In genomic region chr17:2635241-2635640, GRCh38 we compare ENCODE assay signal across 25 cellular contexts. TPM values are rescaled to one million over a fixed set of nuclear protein-coding genes. Genes with fewer than 3 reads are reported as not detected.
DNase-seq lines count a peak whose midpoint lies in the region; ATAC-seq, FAIRE-seq and TF ChIP-seq lines count a peak whose summit lies in the region.
"Had no signal": no experiment of that assay in that cellular context is flagged by ENCODE, and none has a peak within 500 bp of the region (broad histone marks: within the 10 kb centered on the region; RNA-seq: fewer than 3 reads in every experiment).

No MANE protein-coding gene starts in this region.

- intact Hi-C loops in naive thymus-derived CD4-positive, alpha-beta T cell (cut with micrococcal nuclease) = no loop called here

- no peaks in the 10 kb centered on the region for H3K27me3 Mint-ChIP-seq in activated naive CD8-positive, alpha-beta T cell treated with anti-CD3 and anti-CD28 coated beads for 36 hours
- H3K27me3 Mint-ChIP-seq in activated naive CD8-positive, alpha-beta T cell treated with anti-CD3 and anti-CD28 coated beads, Interleukin-2, amount 50 U/mL, for 24 hours = no peaks in the 10 kb centered on the region
- no peaks in the 10 kb centered on the region for H3K27me3 Mint-ChIP-seq in naive thymus-derived CD4-positive, alpha-beta T cell

- H3K9me3 Mint-ChIP-seq in activated naive CD8-positive, alpha-beta T cell treated with anti-CD3 and anti-CD28 coated beads for 36 hours = peaks cover 5% of the 10 kb centered on the region
- H3K9me3 Mint-ChIP-seq in activated naive CD8-positive, alpha-beta T cell treated with anti-CD3 and anti-CD28 coated beads, Interleukin-2, amount 50 U/mL, for 24 hours = no peaks in the 10 kb centered on the region
- H3K9me3 Mint-ChIP-seq in naive thymus-derived CD4-positive, alpha-beta T cell = peaks cover 0 to 2% (median 0%) of the 10 kb centered on the region in 11 donors
- H3K9me3 Mint-ChIP-seq: stimulated activated effector memory CD8-positive, alpha-beta T cell treated with anti-CD3 and anti-CD28 coated beads, Interleukin-12 subunit alpha, Interleukin-12 subunit beta, amount 100 ng/mL, for 72 hours had no signal

- TF ChIP-seq CTCF in VCaP (conservative IDR thresholded peaks at IDR 0.05) = no peak
- no peak for TF ChIP-seq CTCF in suprapubic skin (IDR thresholded peaks at IDR 0.05)

- no peak for ATAC-seq in activated naive CD8-positive, alpha-beta T cell treated with anti-CD3 and anti-CD28 coated beads, Interleukin-2, amount 50 U/mL, for 24 hours
- ATAC-seq in naive thymus-derived CD4-positive, alpha-beta T cell = no peak
- ATAC-seq: K562, Right ventricle myocardium inferior had no signal

- H3K36me3 Mint-ChIP-seq in activated naive CD8-positive, alpha-beta T cell treated with anti-CD3 and anti-CD28 coated beads for 36 hours = peaks cover 15% of the 10 kb centered on the region
- H3K36me3 Mint-ChIP-seq in activated naive CD8-positive, alpha-beta T cell treated with anti-CD3 and anti-CD28 coated beads, Interleukin-2, amount 50 U/mL, for 24 hours (ENCODE audit: low read depth) = peaks cover 28% of the 10 kb centered on the region
- H3K36me3 Mint-ChIP-seq in naive thymus-derived CD4-positive, alpha-beta T cell = peaks cover 0 to 15% (median 5%) of the 10 kb centered on the region in 5 donors

- no peaks in the 10 kb centered on the region for H3K9me3 ChIP-seq in naive thymus-derived CD4-positive, alpha-beta T cell (ENCODE audit: control insufficient read depth in 2 of 3, low read length in 3 of 3)
- no peaks in the 10 kb centered on the region for H3K9me3 ChIP-seq in suprapubic skin
- H3K9me3 ChIP-seq: mucosa of descending colon had no signal

- TF ChIP-seq EP300 in suprapubic skin (IDR thresholded peaks at IDR 0.05) = no peak

- H3K4me3 Mint-ChIP-seq in activated naive CD8-positive, alpha-beta T cell treated with anti-CD3 and anti-CD28 coated beads for 36 hours = no peak overlapping the region
- no peak overlapping the region for H3K4me3 Mint-ChIP-seq in activated naive CD8-positive, alpha-beta T cell treated with anti-CD3 and anti-CD28 coated beads, Interleukin-2, amount 50 U/mL, for 24 hours
- no peak overlapping the region for H3K4me3 Mint-ChIP-seq in naive thymus-derived CD4-positive, alpha-beta T cell
- H3K4me3 Mint-ChIP-seq: nephron; stimulated activated effector memory CD8-positive, alpha-beta T cell treated with anti-CD3 and anti-CD28 coated beads, Interleukin-12 subunit alpha, Interleukin-12 subunit beta, amount 100 ng/mL, for 72 hours had no signal

- H3K36me3 ChIP-seq in naive thymus-derived CD4-positive, alpha-beta T cell (ENCODE audit: control insufficient read depth in 2 of 3, insufficient read depth in 3 of 3, low read length in 3 of 3) = peaks cover 0 to 16% (median 0%) of the 10 kb centered on the region in 3 experiments
- peaks cover 20% of the 10 kb centered on the region for H3K36me3 ChIP-seq in suprapubic skin

- no peak overlapping the region for H3K4me3 ChIP-seq in naive thymus-derived CD4-positive, alpha-beta T cell (ENCODE audit: low read length)
- H3K4me3 ChIP-seq in suprapubic skin = no peak overlapping the region
- H3K4me3 ChIP-seq: dorsolateral prefrontal cortex, K562, mucosa of descending colon had no signal

- DNase-seq in activated naive CD8-positive, alpha-beta T cell treated with anti-CD3 and anti-CD28 coated beads for 36 hours = no peak
- DNase-seq in activated naive CD8-positive, alpha-beta T cell treated with anti-CD3 and anti-CD28 coated beads, Interleukin-2, amount 50 U/mL, for 24 hours = no peak
- DNase-seq in naive thymus-derived CD4-positive, alpha-beta T cell = no peak
- DNase-seq in suprapubic skin (ENCODE audit: low spot score in 2 of 2) (no peak), NCI-H1436 treated with DMSO at 0.1 percent for 48 hours (lab: John Stamatoyannopoulos, UW) (no peak), NCI-H510A treated with DMSO at 0.1 percent for 48 hours (lab: John Stamatoyannopoulos, UW) (no peak), GM12892 (ENCODE audit: insufficient read length) (no peak)
- DNase-seq: activated CD4-positive, alpha-beta T cell treated with anti-CD3 and anti-CD28 coated beads for 4 hours; activated gamma-delta T cell treated with Interleukin-2 at 50 U/mL for 16 hours; activated T-cell treated with anti-CD3 and anti-CD28 coated beads, Interleukin-2, amount 50 U/mL, for 1 hour; cerebellar nuclear complex; DMS153; dorsolateral prefrontal cortex; glutamatergic neuron; H7; islet precursor cell; NCI-H446 treated with DMSO at 0.1 percent for 48 hours; stimulated activated CD4-positive, alpha-beta T cell treated with anti-CD3 and anti-CD28 coated beads, Interleukin-12 subunit alpha, Interleukin-12 subunit beta, amount 100 ng/mL, for 4 hours; stimulated activated CD4-positive, alpha-beta T cell treated with anti-CD3 and anti-CD28 coated beads, Interleukin-4, amount 100 ng/mL, for 1 hour had no signal

- H3K4me1 ChIP-seq in naive thymus-derived CD4-positive, alpha-beta T cell (ENCODE audit: control insufficient read depth in 2 of 2, insufficient read depth in 2 of 2, low read length in 2 of 2) = peaks cover 4 to 7% of the 10 kb centered on the region in 2 donors
- H3K4me1 ChIP-seq in suprapubic skin = peaks cover 41% of the 10 kb centered on the region

- H3K4me1 Mint-ChIP-seq in activated naive CD8-positive, alpha-beta T cell treated with anti-CD3 and anti-CD28 coated beads for 36 hours = peaks cover 53% of the 10 kb centered on the region
- peaks cover 53% of the 10 kb centered on the region for H3K4me1 Mint-ChIP-seq in activated naive CD8-positive, alpha-beta T cell treated with anti-CD3 and anti-CD28 coated beads, Interleukin-2, amount 50 U/mL, for 24 hours
- peaks cover 34 to 78% (median 60%) of the 10 kb centered on the region in 7 donors for H3K4me1 Mint-ChIP-seq in naive thymus-derived CD4-positive, alpha-beta T cell

- POLR2A ChIA-PET in naive thymus-derived CD4-positive, alpha-beta T cell (lab: Charles Lee) = no interaction called here

- peak overlapping the region; percentile 45 for H3K27ac ChIP-seq in VCaP
- H3K27ac ChIP-seq in naive thymus-derived CD4-positive, alpha-beta T cell (ENCODE audit: low read depth, low read length) = no peak overlapping the region
- no peak overlapping the region for H3K27ac ChIP-seq in suprapubic skin

- H3K27ac Mint-ChIP-seq in activated naive CD8-positive, alpha-beta T cell treated with anti-CD3 and anti-CD28 coated beads for 36 hours = peak overlapping the region; percentile 16
- H3K27ac Mint-ChIP-seq in activated naive CD8-positive, alpha-beta T cell treated with anti-CD3 and anti-CD28 coated beads, Interleukin-2, amount 50 U/mL, for 24 hours = no peak overlapping the region
- peak overlapping the region in 5 of 9 donors; percentile 19 to 67 (median 24) for H3K27ac Mint-ChIP-seq in naive thymus-derived CD4-positive, alpha-beta T cell

- TF ChIP-seq POLR2A in suprapubic skin (IDR thresholded peaks at IDR 0.05) (no peak), GM12892 (IDR thresholded peaks at IDR 0.05; ENCODE audit: low read depth, low read length) (no peak)

- no peak for FAIRE-seq in GM12892 (lab: Jason Lieb, UNC)

- 84% methylated on average over 3 of the region's 3 CpGs for WGBS in suprapubic skin

- CTCF ChIA-PET in naive thymus-derived CD4-positive, alpha-beta T cell (lab: Charles Lee) = no interaction called here

- no peaks in the 10 kb centered on the region for H3K27me3 ChIP-seq in naive thymus-derived CD4-positive, alpha-beta T cell (ENCODE audit: control insufficient read depth in 2 of 2, insufficient read depth in 2 of 2, low read length in 2 of 2)
- H3K27me3 ChIP-seq in suprapubic skin = no peaks in the 10 kb centered on the region
- H3K27me3 ChIP-seq: dorsolateral prefrontal cortex had no signal

RNA-seq across cellular contexts. Expression of gene PAFAH1B1, which starts 41.8 kb away (rescaled TPM):
- 100 to 1,000 TPM; 137 to 156 TPM for total RNA-seq in activated naive CD8-positive, alpha-beta T cell treated with anti-CD3 and anti-CD28 coated beads for 36 hours
- total RNA-seq in naive thymus-derived CD4-positive, alpha-beta T cell = 100 to 1,000 TPM; 112 to 156 (median 140) TPM
- polyA plus RNA-seq in naive thymus-derived CD4-positive, alpha-beta T cell = 10 to 100 TPM; 15.8 to 16.8 TPM
- total RNA-seq in suprapubic skin = 100 to 1,000 TPM in 3 of 4 donors, 10 to 100 TPM in 1; 97.4 to 283 (median 125) TPM
- 71.8 TPM for polyA plus RNA-seq in GM12892 (2012; ENCODE audit: missing spikeins)
